10 cellular contexts compared by ENCODE assay signal in genomic region chr10:30645340-30645827, GRCh38. TPM values are rescaled to one million over a fixed set of nuclear protein-coding genes. Genes with fewer than 3 reads are reported as not detected.
A peak's percentile ranks its signal among the peaks of the same experiment; 100 is the strongest.
DNase-seq lines count a peak whose midpoint lies in the region; ATAC-seq, FAIRE-seq and TF ChIP-seq lines count a peak whose summit lies in the region.
"Had no signal": no experiment of that assay in that cellular context is flagged by ENCODE, and none has a peak within 500 bp of the region (broad histone marks: within the 10 kb centered on the region; RNA-seq: fewer than 3 reads in every experiment).

No MANE protein-coding gene starts in this region.

- CTCF ChIA-PET in GM12878 (lab: Yijun Ruan, JAX) = no interaction called here

- no peak for TF ChIP-seq POLR2A in GM12878 (IDR thresholded peaks at IDR 0.05; ENCODE audit: low read depth, low read length)

- H3K9me3 ChIP-seq in GM12878 (replicated peaks; ENCODE audit: control insufficient read depth, insufficient read depth, low read length) = no peaks in the 10 kb centered on the region

- no peaks in the 10 kb centered on the region for H3K9me2 ChIP-seq in GM23338 (ENCODE audit: insufficient read depth)

- BruUV-seq in GM12878 (replicated peaks; lab: Mats Ljungman, UMichigan) = no TSS peak

- H3K36me3 Mint-ChIP-seq in GM23338 (ENCODE audit: low read depth) = no peaks in the 10 kb centered on the region
- H3K36me3 Mint-ChIP-seq: activated naive CD4-positive, alpha-beta T cell treated with anti-CD3 and anti-CD28 coated beads, Interleukin-2, amount 50 U/mL, for 72 hours had no signal

- ATAC-seq in GM23338 (peak; percentile 92), GM12878 (peak; percentile 34), GM19324 (IDR thresholded peaks at IDR 0.05; ENCODE audit: low FRiP score, unreplicated experiment) (no peak), HG03039 (IDR thresholded peaks at IDR 0.05; ENCODE audit: unreplicated experiment) (no peak)

- FAIRE-seq in GM12878 (lab: Jason Lieb, UNC) = no peak
- FAIRE-seq: kidney had no signal

- H3K36me3 ChIP-seq in GM23338 (ENCODE audit: insufficient read depth) = no peaks in the 10 kb centered on the region
- no peaks in the 10 kb centered on the region for H3K36me3 ChIP-seq in GM12878 (ENCODE audit: control insufficient read depth in 2 of 2, insufficient read depth in 2 of 2, low read length in 1 of 2)

- WGBS in GM12878 (ENCODE audit: insufficient coverage, insufficient replicate concordance, low lambda C conversion rate, missing lambda C conversion rate) = 20% methylated on average over 14 of the region's 15 CpGs

- H3K79me2 ChIP-seq in GM23338 (replicated peaks; ENCODE audit: insufficient read depth) (no peaks in the 10 kb centered on the region), GM12878 (ENCODE audit: control insufficient read depth, insufficient read depth, low read length) (no peaks in the 10 kb centered on the region)

- DNase-seq in AG08396 (ENCODE audit: low spot score) (peak; percentile 22), GM23338 (ENCODE audit: low spot score) (peak; percentile 40), GM12878 (ENCODE audit: low read depth, low spot score) (no peak), left kidney (ENCODE audit: low read depth, low spot score) (peak; percentile 85), GM20000 (ENCODE audit: low spot score) (no peak), NCI-H187 (lab: John Stamatoyannopoulos, UW) (no peak)
- DNase-seq: kidney had no signal

- H3K27ac ChIP-seq in GM23338 (ENCODE audit: low read depth) (no peak overlapping the region), GM12878 (ENCODE audit: control insufficient read depth, insufficient read depth) (no peak overlapping the region)

- H4K20me1 ChIP-seq in GM23338 (replicated peaks; ENCODE audit: insufficient read depth) (no peaks in the 10 kb centered on the region), GM12878 (ENCODE audit: control insufficient read depth, insufficient read depth) (no peaks in the 10 kb centered on the region)

- intact Hi-C loops in GM12878 (cut with micrococcal nuclease; ENCODE audit: unreplicated experiment) = no loop called here

- RAD21 ChIA-PET in GM12878 (lab: Charles Lee; ENCODE audit: unreplicated experiment) = no interaction called here

- POLR2A ChIA-PET in GM12878 (lab: Charles Lee) = no interaction called here

- no peak overlapping the region for H3K4me2 ChIP-seq in GM23338
- no peak overlapping the region for H3K4me2 ChIP-seq in GM12878 (ENCODE audit: control insufficient read depth, insufficient read depth)

- H3K4me1 ChIP-seq in GM23338 (ENCODE audit: insufficient read depth) = peaks cover 18% of the 10 kb centered on the region
- H3K4me1 ChIP-seq in GM12878 (ENCODE audit: control insufficient read depth, insufficient read depth, low read length) = no peaks in the 10 kb centered on the region

- no peak for TF ChIP-seq CTCF in GM23338 (conservative IDR thresholded peaks at IDR 0.05; ENCODE audit: low read depth in 2 of 2)
- no peak for TF ChIP-seq CTCF in GM12878 (IDR thresholded peaks at IDR 0.05 in 2 of 3, conservative IDR thresholded peaks at IDR 0.05 in 1 of 3; ENCODE audit: control insufficient read depth in 2 of 3, extremely low read depth in 1 of 3, insufficient read depth in 1 of 3, low read depth in 3 of 3, low read length in 3 of 3)
- TF ChIP-seq CTCF in GM20000 (IDR thresholded peaks at IDR 0.05; ENCODE audit: extremely low read depth, missing control alignments) = no peak

- no peak overlapping the region for H3K4me3 Mint-ChIP-seq in GM23338

- H3K9ac ChIP-seq in GM12878 (ENCODE audit: control insufficient read depth, insufficient read depth, low read length) = no peak overlapping the region

- H3K27ac Mint-ChIP-seq in GM23338 = no peak overlapping the region
- H3K27ac Mint-ChIP-seq: activated naive CD4-positive, alpha-beta T cell treated with anti-CD3 and anti-CD28 coated beads, Interleukin-2, amount 50 U/mL, for 72 hours had no signal

- H2AFZ ChIP-seq in GM23338 (no peak overlapping the region), GM12878 (ENCODE audit: control insufficient read depth, low read depth, low read length) (no peak overlapping the region)

- TF ChIP-seq EP300 in GM12878 (IDR thresholded peaks at IDR 0.05; ENCODE audit: borderline replicate concordance in 1 of 2, control insufficient read depth in 1 of 2, low read depth in 2 of 2, low read length in 2 of 2) = no peak

- SMC1A ChIA-PET in GM12878 (lab: Charles Lee; ENCODE audit: uncharacterized antibody, unreplicated experiment) = interaction anchor here (0.6 kb wide), 1 partner anchor 26 kb away, joined by 3 read pairs; no protein-coding TSS in a partner anchor

- no peaks in the 10 kb centered on the region for H3F3A ChIP-seq in GM23338 (replicated peaks; ENCODE audit: low read depth)

- TF ChIP-seq RAD21 in GM12878 (IDR thresholded peaks at IDR 0.05; ENCODE audit: insufficient read depth, low read depth, low read length) = no peak

- H3K27me3 ChIP-seq in GM23338 (ENCODE audit: insufficient read depth) (no peaks in the 10 kb centered on the region), GM12878 (replicated peaks in 1 of 2; ENCODE audit: control insufficient read depth in 2 of 2, insufficient read depth in 2 of 2, low read length in 1 of 2) (peaks cover 3 to 5% of the 10 kb centered on the region in 2 experiments)

- H3K4me3 ChIP-seq in GM23338 (no peak overlapping the region), GM12878 (no peak overlapping the region)

- in situ Hi-C loops in GM12878 (cut with MboI) = no loop called here

- H3K27me3 Mint-ChIP-seq in GM23338 (ENCODE audit: insufficient read depth, low read depth, poor library complexity) = peaks cover 18% of the 10 kb centered on the region

- no peaks in the 10 kb centered on the region for H3K9me3 Mint-ChIP-seq in GM23338
- H3K9me3 Mint-ChIP-seq: activated naive CD4-positive, alpha-beta T cell treated with anti-CD3 and anti-CD28 coated beads, Interleukin-2, amount 50 U/mL, for 72 hours had no signal

- H3K4me1 Mint-ChIP-seq in GM23338 = peaks cover 38% of the 10 kb centered on the region

TF ChIP-seq in GM23338, 12 proteins besides CTCF, POLR2A, EP300 and RAD21 (continues in another document):
- TF ChIP-seq EZH2 (IDR thresholded peaks at IDR 0.05; ENCODE audit: low read depth, unreplicated experiment) = no peak
- no peak for TF ChIP-seq ZNF114 (CRISPR knock-in tag; IDR thresholded peaks at IDR 0.05)
- no peak for TF ChIP-seq ZNF331 (CRISPR knock-in tag; IDR thresholded peaks at IDR 0.05; ENCODE audit: low read depth)
- TF ChIP-seq ETS1 (IDR thresholded peaks at IDR 0.05) = no peak

TF ChIP-seq in GM12878, 131 proteins besides CTCF, POLR2A, EP300 and RAD21:
- TF ChIP-seq NR2C2 (IDR thresholded peaks at IDR 0.05; ENCODE audit: borderline replicate concordance, control insufficient read depth, insufficient read length, low read depth) (no peak), HDGF (IDR thresholded peaks at IDR 0.05) (no peak)
- TF ChIP-seq, protein P1, sequence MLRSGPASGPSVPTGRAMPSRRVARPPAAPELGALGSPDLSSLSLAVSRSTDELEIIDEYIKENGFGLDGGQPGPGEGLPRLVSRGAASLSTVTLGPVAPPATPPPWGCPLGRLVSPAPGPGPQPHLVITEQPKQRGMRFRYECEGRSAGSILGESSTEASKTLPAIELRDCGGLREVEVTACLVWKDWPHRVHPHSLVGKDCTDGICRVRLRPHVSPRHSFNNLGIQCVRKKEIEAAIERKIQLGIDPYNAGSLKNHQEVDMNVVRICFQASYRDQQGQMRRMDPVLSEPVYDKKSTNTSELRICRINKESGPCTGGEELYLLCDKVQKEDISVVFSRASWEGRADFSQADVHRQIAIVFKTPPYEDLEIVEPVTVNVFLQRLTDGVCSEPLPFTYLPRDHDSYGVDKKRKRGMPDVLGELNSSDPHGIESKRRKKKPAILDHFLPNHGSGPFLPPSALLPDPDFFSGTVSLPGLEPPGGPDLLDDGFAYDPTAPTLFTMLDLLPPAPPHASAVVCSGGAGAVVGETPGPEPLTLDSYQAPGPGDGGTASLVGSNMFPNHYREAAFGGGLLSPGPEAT (IDR thresholded peaks at IDR 0.05; ENCODE audit: low read depth) = no peak

RNA-seq across cellular contexts. Expression of gene LYZL2, which starts 15.8 kb away (rescaled TPM):
- total RNA-seq in GM23338 (2014; rRNA removed; shearing (Covaris generic)) = not detected in 2 replicates
- polyA plus RNA-seq in GM23338 (2016; fragmentation: Nextera tagmentation; extraction: Ambion mirVana) = not detected in 2 replicates
- total RNA-seq in GM12878 (2013; cell fraction: nucleolus; rRNA removed) = not detected in 2 replicates
- not detected in 2 replicates for total RNA-seq in GM12878 (2014; rRNA removed)
- total RNA-seq in GM12878 (2014; rRNA removed; fragmentation: Illumina TruSeq; extraction: Trizol) = not detected in 2 replicates
- not detected in 2 replicates for total RNA-seq in GM12878 (2021)
- not detected for polyA plus RNA-seq in GM12878 (2011; ENCODE audit: low read depth)
- not detected in 2 replicates for polyA plus RNA-seq in GM12878 (2011; rRNA removed)
- not detected in 2 replicates for polyA plus RNA-seq in GM12878 (2011; cell fraction: cytosol; rRNA removed)
- not detected in 2 replicates for polyA plus RNA-seq in GM12878 (2011; cell fraction: nucleus; rRNA removed)
- polyA plus RNA-seq in GM12878 (2012) = not detected in 2 replicates
- not detected in 2 replicates for polyA plus RNA-seq in GM12878 (2014; fragmentation: Illumina TruSeq; extraction: Trizol)
- not detected for polyA plus RNA-seq in GM12878 (2014; fragmentation: Nextera tagmentation; extraction: Ambion mirVana)
- polyA plus RNA-seq in GM12878 (2014; rRNA removed) = not detected in 2 replicates
- not detected for polyA plus RNA-seq in GM12878 (2016; fragmentation: Nextera tagmentation; extraction: Ambion mirVana)
- polyA minus RNA-seq in GM12878 (2011; rRNA and poly(A)+ RNA removed) = not detected in 2 replicates
- polyA minus RNA-seq in GM12878 (2011; cell fraction: cytosol; rRNA and poly(A)+ RNA removed) = not detected in 2 replicates
- polyA minus RNA-seq in GM12878 (2011; cell fraction: nucleus; rRNA and poly(A)+ RNA removed) = not detected in 2 replicates
- total RNA-seq: activated naive CD4-positive, alpha-beta T cell treated with anti-CD3 and anti-CD28 coated beads, Interleukin-2, amount 50 U/mL, for 72 hours; kidney had no signal

Comparison
In these comparisons a context has a peak if more than half of its experiments do, and no peak if none do; other contexts are left out.
1. DNase-seq: peak in AG08396 (single experiment), GM23338 (single experiment) and left kidney (single experiment); none in GM12878 (single experiment), GM20000 (single experiment) and NCI-H187 (0 of 2).
2. ATAC-seq: peak in GM23338 (single experiment) and GM12878 (single experiment); none in GM19324 (single experiment) and HG03039 (single experiment).